In genomic region chr17:36601303-36602029, GRCh38 we compare ENCODE assay signal across 8 cellular contexts. TPM values are rescaled to one million over a fixed set of nuclear protein-coding genes. Genes with fewer than 3 reads are reported as not detected.
DNase-seq lines count a peak whose midpoint lies in the region; ATAC-seq and TF ChIP-seq lines count a peak whose summit lies in the region.

Gene MRM1 (plus strand): TSS chr17:36601583. CDS start chr17:36601811, 228 bp downstream.

- peak within 1 kb of the TSS; percentile 88 to 95 for H3K9ac ChIP-seq in mucosa of rectum (ENCODE audit: low read depth in 1 of 2, low read length in 2 of 2)

- peaks cover 6 to 8% of the 10 kb centered on the region in 2 donors for H3K36me3 ChIP-seq in mucosa of rectum (ENCODE audit: control insufficient read depth in 2 of 2, insufficient read depth in 2 of 2, low read length in 2 of 2)

- H3K27me3 Mint-ChIP-seq in Calu3 (ENCODE audit: unreplicated experiment): no peaks in the 10 kb centered on the region

- intact Hi-C loops in Calu3 (cut with micrococcal nuclease; ENCODE audit: unreplicated experiment): no loop called here

- BruUV-seq in Calu3 (replicated peaks; lab: Mats Ljungman, UMichigan): no TSS peak

- no peaks in the 10 kb centered on the region for H3K9me3 Mint-ChIP-seq in Calu3 (ENCODE audit: low read depth, unreplicated experiment)

- H3K27ac Mint-ChIP-seq in Calu3 (ENCODE audit: unreplicated experiment): peak within 1 kb of the TSS; percentile 84

- CTCF ChIA-PET in Calu3 (lab: Charles Lee): interaction anchor here (0.6 to 4.8 kb wide), 34 partner anchors 10 to 772 kb away, joined by 3 to 69 read pairs (median 4); partner anchors contain the start of genes DHRS11, GGNBP2, MYO19 and PIGW

- TF ChIP-seq CTCF in Calu3 (IDR thresholded peaks at IDR 0.05; ENCODE audit: unreplicated experiment) (peak; percentile 17), epithelial cell of proximal tubule (conservative IDR thresholded peaks at IDR 0.05; ENCODE audit: low read depth, low read length) (peak; percentile 22)

- no peaks in the 10 kb centered on the region for H3K27me3 ChIP-seq in mucosa of rectum (ENCODE audit: control insufficient read depth in 2 of 2, insufficient read depth in 2 of 2, low read length in 2 of 2)

- H3K4me1 ChIP-seq in mucosa of rectum (ENCODE audit: control insufficient read depth in 2 of 2, insufficient read depth in 2 of 2, low read length in 2 of 2): peaks cover 43 to 58% of the 10 kb centered on the region in 2 donors

- peaks cover 34% of the 10 kb centered on the region for H3K4me1 Mint-ChIP-seq in Calu3 (ENCODE audit: low read depth, unreplicated experiment)

- H3K27ac ChIP-seq in mucosa of rectum (ENCODE audit: low read depth in 2 of 2, low read length in 2 of 2): peak within 1 kb of the TSS; percentile 85 to 92

- peak within 1 kb of the TSS; percentile 95 for H3K4me3 ChIP-seq in epithelial cell of proximal tubule (ENCODE audit: low read depth, low read length)
- H3K4me3 ChIP-seq in mucosa of rectum (ENCODE audit: low read length in 2 of 2): peak within 1 kb of the TSS; percentile 94 to 96

- H3K9me3 ChIP-seq in mucosa of rectum (ENCODE audit: control insufficient read depth in 2 of 2, low read length in 2 of 2): no peaks in the 10 kb centered on the region

- H3K4me3 Mint-ChIP-seq in Calu3 (ENCODE audit: low read depth, unreplicated experiment): peak within 1 kb of the TSS; percentile 81

- DNase-seq in Calu3 (peak; percentile 100), HuH-7 (ENCODE audit: low spot score) (peak; percentile 91), OCI-M1 (lab: John Stamatoyannopoulos, UW) (peak; percentile 98), activated T-cell treated with anti-CD3 and anti-CD28 coated beads for 4 hours (peak; percentile 91), epithelial cell of proximal tubule (ENCODE audit: low read depth) (no peak)
- peak; percentile 91 for DNase-seq in stimulated activated CD8-positive, alpha-beta memory T cell treated with anti-CD3 and anti-CD28 coated beads, Interleukin-4, amount 100 ng/mL, for 24 hours (ENCODE audit: low read depth)

- peak; percentile 89 for ATAC-seq in GM21381 (IDR thresholded peaks at IDR 0.05; ENCODE audit: unreplicated experiment)

- peaks cover 29% of the 10 kb centered on the region for H3K36me3 Mint-ChIP-seq in Calu3 (ENCODE audit: insufficient read depth, unreplicated experiment)

RNA-seq across cellular contexts. Expression of gene MRM1, which starts in this region (rescaled TPM):
- total RNA-seq in Calu3 (2022) (42.4 and 43.5 TPM in 2 replicates), epithelial cell of proximal tubule (9.1 and 13.7 TPM in 2 replicates)
